In genomic region chr3:100260685-100261480, GRCh38 we compare ENCODE assay signal across 8 cellular contexts. TPM values are rescaled to one million over a fixed set of nuclear protein-coding genes. Genes with fewer than 3 reads are reported as not detected.
DNase-seq lines count a peak whose midpoint lies in the region; TF ChIP-seq lines count a peak whose summit lies in the region.

TBC1D23 (plus strand) TSS chr3:100260992; CDS start chr3:100261019, 27 bp downstream.

- H3K9me3 ChIP-seq in MM.1S (replicated peaks; ENCODE audit: insufficient read depth, low read length): no peaks in the 10 kb centered on the region

- H3F3A ChIP-seq in MM.1S (ENCODE audit: insufficient read depth, low read length): no peaks in the 10 kb centered on the region; the same call in 1 of the 2 replicates

- peaks cover 7% of the 10 kb centered on the region for H3K4me1 ChIP-seq in MM.1S (ENCODE audit: low read length)

- no peaks in the 10 kb centered on the region for H3K27me3 Mint-ChIP-seq in nephron (ENCODE audit: low read depth)
- H3K27me3 Mint-ChIP-seq in stimulated activated naive CD8-positive, alpha-beta T cell treated with anti-CD3 and anti-CD28 coated beads, Interleukin-15, Interleukin-2, amounts not matched to agents 100 ng/mL and 50 ng/mL, for 24 hours: no peaks in the 10 kb centered on the region

- no peaks in the 10 kb centered on the region for H3K9me3 Mint-ChIP-seq in nephron
- no peaks in the 10 kb centered on the region for H3K9me3 Mint-ChIP-seq in stimulated activated naive CD8-positive, alpha-beta T cell treated with anti-CD3 and anti-CD28 coated beads, Interleukin-15, Interleukin-2, amounts not matched to agents 100 ng/mL and 50 ng/mL, for 24 hours

- H3K79me2 ChIP-seq in MM.1S (ENCODE audit: low read length): peaks cover 49% of the 10 kb centered on the region

- no peaks in the 10 kb centered on the region for H3K27me3 ChIP-seq in MM.1S (replicated peaks; ENCODE audit: insufficient read depth, low read length)

- TF ChIP-seq CTCF in MM.1S (IDR thresholded peaks at IDR 0.05; ENCODE audit: low read length) (no peak), fibroblast of the aortic adventitia (IDR thresholded peaks at IDR 0.05; ENCODE audit: insufficient read depth, low read length) (peak; percentile 22), nephron (IDR thresholded peaks at IDR 0.05; ENCODE audit: unreplicated experiment in 3 of 3) (no peak)

- no peaks in the 10 kb centered on the region for H3K36me3 ChIP-seq in MM.1S (replicated peaks; ENCODE audit: insufficient read depth, low read length)

- in situ Hi-C loops in G401 (cut with HindIII; ENCODE audit: low sequenced_read_pairs): no loop called here

- H3K4me1 Mint-ChIP-seq in nephron: peaks cover 61% of the 10 kb centered on the region
- peaks cover 63% of the 10 kb centered on the region for H3K4me1 Mint-ChIP-seq in stimulated activated naive CD8-positive, alpha-beta T cell treated with anti-CD3 and anti-CD28 coated beads, Interleukin-15, Interleukin-2, amounts not matched to agents 100 ng/mL and 50 ng/mL, for 24 hours (ENCODE audit: low read depth)

- no peaks in the 10 kb centered on the region for H4K20me1 ChIP-seq in MM.1S (ENCODE audit: insufficient read depth, low read length)

- peak within 1 kb of the TSS; percentile 93 to 99 (median 99) for H3K27ac Mint-ChIP-seq in nephron
- peak within 1 kb of the TSS; percentile 94 for H3K27ac Mint-ChIP-seq in stimulated activated naive CD8-positive, alpha-beta T cell treated with anti-CD3 and anti-CD28 coated beads, Interleukin-15, Interleukin-2, amounts not matched to agents 100 ng/mL and 50 ng/mL, for 24 hours

- H3K4me2 ChIP-seq in MM.1S (ENCODE audit: low read depth, low read length): peak within 1 kb of the TSS; percentile 95

- H3K4me3 ChIP-seq in MM.1S (ENCODE audit: low read length) (peak within 1 kb of the TSS; percentile 97), fibroblast of the aortic adventitia (ENCODE audit: low read depth, low read length) (peak within 1 kb of the TSS; percentile 99)

- no peaks in the 10 kb centered on the region for H3K36me3 Mint-ChIP-seq in nephron (ENCODE audit: low read depth)
- no peaks in the 10 kb centered on the region for H3K36me3 Mint-ChIP-seq in stimulated activated naive CD8-positive, alpha-beta T cell treated with anti-CD3 and anti-CD28 coated beads, Interleukin-15, Interleukin-2, amounts not matched to agents 100 ng/mL and 50 ng/mL, for 24 hours (ENCODE audit: low read depth)

- peak within 1 kb of the TSS; percentile 78 for H3K27ac ChIP-seq in MM.1S (ENCODE audit: low read length)

- DNase-seq in G401 (ENCODE audit: low spot score) (peak; percentile 100), HCEC 1CT (peak; percentile 100), MM.1S (peak; percentile 100), SIG-M5 (lab: John Stamatoyannopoulos, UW) (peak; percentile 98), activated gamma-delta T cell (lab: John Stamatoyannopoulos, UW) (peak; percentile 94), fibroblast of the aortic adventitia (ENCODE audit: low read depth) (peak; percentile 100)

- H3K9me2 ChIP-seq in MM.1S (replicated peaks; ENCODE audit: insufficient read depth, low read length): no peaks in the 10 kb centered on the region

- peak within 1 kb of the TSS; percentile 96 for H2AFZ ChIP-seq in MM.1S (ENCODE audit: low read length)

- H3K4me3 Mint-ChIP-seq in nephron: peak within 1 kb of the TSS; percentile 91 to 94 (median 92)
- H3K4me3 Mint-ChIP-seq in stimulated activated naive CD8-positive, alpha-beta T cell treated with anti-CD3 and anti-CD28 coated beads, Interleukin-15, Interleukin-2, amounts not matched to agents 100 ng/mL and 50 ng/mL, for 24 hours: peak within 1 kb of the TSS; percentile 95

- peak within 1 kb of the TSS; percentile 83 for H3K9ac ChIP-seq in MM.1S (ENCODE audit: low read length)

RNA-seq across cellular contexts. Expression of gene TBC1D23, which starts in this region (rescaled TPM):
- 15.5 and 28.4 TPM in 2 replicates for total RNA-seq in G401 (2014; rRNA removed; shearing (Covaris generic))
- total RNA-seq in fibroblast of the aortic adventitia (ENCODE audit: low replicate concordance): 76.4 and 157 TPM in 2 replicates

Comparison
In these comparisons a context has a peak if more than half of its experiments do, and no peak if none do; other contexts are left out.
1. Peak in every context shown above with its lines: DNase-seq, H3K4me3 ChIP-seq and H3K27ac ChIP-seq.